28 cellular contexts compared by ENCODE assay signal in the genomic region with DNA sequence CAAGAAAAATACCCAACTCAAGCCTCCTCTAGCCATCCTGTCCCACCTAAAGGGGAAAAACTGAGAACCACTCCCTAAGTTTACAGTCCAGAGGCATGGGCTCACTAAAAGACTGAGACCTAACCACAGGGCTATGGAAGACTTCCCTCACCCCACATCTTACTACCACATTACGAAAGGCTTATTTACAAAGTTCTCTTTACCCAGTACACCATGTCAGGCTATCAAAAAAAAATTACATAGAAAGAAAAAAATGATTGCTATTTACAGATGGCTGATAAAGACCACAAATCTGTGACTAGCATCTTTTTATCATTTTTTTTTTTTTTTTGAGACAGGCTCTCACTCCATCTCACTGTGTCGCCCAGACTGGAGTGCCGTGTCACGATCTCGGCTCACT.
DNase-seq lines count a peak whose midpoint lies in the region; ATAC-seq, FAIRE-seq and TF ChIP-seq lines count a peak whose summit lies in the region.
"Had no signal": no experiment of that assay in that cellular context is flagged by ENCODE, and none has a peak within 500 bp of the region (broad histone marks: within the 10 kb centered on the region; RNA-seq: fewer than 3 reads in every experiment).

No MANE protein-coding gene starts in this region.

- no peak overlapping the region for H3K4ac ChIP-seq in IMR-90 (ENCODE audit: low read depth, low read length)

- no peak overlapping the region for H3K27ac Mint-ChIP-seq in astrocyte (ENCODE audit: unreplicated experiment)
- H3K27ac Mint-ChIP-seq: CD8-positive, alpha-beta memory T cell had no signal

- H2BK15ac ChIP-seq in IMR-90 (ENCODE audit: low read depth, low read length), result no peak overlapping the region

- intact Hi-C loops in IMR-90 (cut with micrococcal nuclease), result loop anchor here (5.0 kb wide), 1 partner anchor 34 kb away; no protein-coding TSS in a partner anchor

- WGBS in IMR-90 (ENCODE audit: extremely low coverage in 2 of 2, insufficient read length in 1 of 2), 2 experiments, result 82% methylated on average over 2 of the region's 5 CpGs; no CpG with 5 or more reads in 1 of the 2 experiments

- H3K9me3 ChIP-seq in IMR-90 (ENCODE audit: control insufficient read depth, insufficient read depth, low read length), result no peaks in the 10 kb centered on the region
- no peaks in the 10 kb centered on the region for H3K9me3 ChIP-seq in astrocyte (ENCODE audit: insufficient read depth, low read depth, low read length)

- no peak overlapping the region for H4K91ac ChIP-seq in IMR-90 (ENCODE audit: insufficient read depth, low read depth, low read length)

- H2BK5ac ChIP-seq in IMR-90 (ENCODE audit: low read depth, low read length, poor library complexity, severe bottlenecking), result no peak overlapping the region

- no peak for FAIRE-seq in astrocyte (lab: Jason Lieb, UNC)

- TF ChIP-seq RAD21 in IMR-90 (IDR thresholded peaks at IDR 0.05; ENCODE audit: low read length), result no peak

- no peaks in the 10 kb centered on the region for H3K4me1 Mint-ChIP-seq in astrocyte (ENCODE audit: low read depth, unreplicated experiment)
- H3K4me1 Mint-ChIP-seq: CD8-positive, alpha-beta memory T cell had no signal

- H3K36me3 ChIP-seq in IMR-90 (ENCODE audit: control insufficient read depth, insufficient read depth, low read length), result no peaks in the 10 kb centered on the region
- H3K36me3 ChIP-seq in astrocyte (ENCODE audit: insufficient read depth, low read length), result no peaks in the 10 kb centered on the region

- in situ Hi-C loops in IMR-90 (cut with MboI; ENCODE audit: low sequenced_read_pairs), result no loop called here

- H2AFZ ChIP-seq in IMR-90 (replicated peaks; ENCODE audit: low read length, poor library complexity), result no peak overlapping the region
- H2AFZ ChIP-seq in astrocyte (ENCODE audit: low read depth, low read length), result no peak overlapping the region

- no peak for ATAC-seq in IMR-90 (ENCODE audit: low read depth)

- H3K9me1 ChIP-seq in IMR-90 (ENCODE audit: insufficient read depth, low read length), result no peaks in the 10 kb centered on the region

- H3K18ac ChIP-seq in IMR-90 (ENCODE audit: low read depth, low read length), result no peak overlapping the region

- H3K27me3 ChIP-seq in IMR-90 (ENCODE audit: control insufficient read depth, insufficient read depth, low read length), result no peaks in the 10 kb centered on the region; the same call in 1 of the 2 replicates
- no peaks in the 10 kb centered on the region for H3K27me3 ChIP-seq in astrocyte (ENCODE audit: insufficient read depth, low read length)

- no peaks in the 10 kb centered on the region for H4K20me1 ChIP-seq in IMR-90 (ENCODE audit: insufficient read depth, low read length)
- H4K20me1 ChIP-seq in astrocyte (ENCODE audit: insufficient read depth, low read length), result no peaks in the 10 kb centered on the region

- no peak overlapping the region for H2BK120ac ChIP-seq in IMR-90 (ENCODE audit: low read depth, low read length)

- no peak for TF ChIP-seq POLR2A in IMR-90 (IDR thresholded peaks at IDR 0.05; ENCODE audit: low read depth, low read length)

- no peaks in the 10 kb centered on the region for H3K9me3 Mint-ChIP-seq in astrocyte (ENCODE audit: unreplicated experiment)
- H3K9me3 Mint-ChIP-seq: CD8-positive, alpha-beta memory T cell had no signal

- H3K36me3 Mint-ChIP-seq in astrocyte (ENCODE audit: low read depth, unreplicated experiment), result no peaks in the 10 kb centered on the region
- H3K36me3 Mint-ChIP-seq: CD8-positive, alpha-beta memory T cell had no signal

- H3K79me2 ChIP-seq in astrocyte (ENCODE audit: insufficient read depth, low read length), result no peaks in the 10 kb centered on the region

- TF ChIP-seq CTCF in AG10803 (conservative IDR thresholded peaks at IDR 0.05; ENCODE audit: low read length) (no peak), IMR-90 (conservative IDR thresholded peaks at IDR 0.05; ENCODE audit: low read depth, low read length) (no peak), astrocyte (IDR thresholded peaks at IDR 0.05; ENCODE audit: insufficient read depth, low read depth, low read length) (no peak)

- H3K27ac ChIP-seq in IMR-90 (ENCODE audit: insufficient read depth, low read length) (no peak overlapping the region), astrocyte (ENCODE audit: low read depth, low read length) (no peak overlapping the region)
- H3K27ac ChIP-seq: 22Rv1, C4-2B, HL-60, RWPE1, SK-N-MC had no signal

- H3K56ac ChIP-seq in IMR-90 (ENCODE audit: extremely low read depth, insufficient read depth, low read length), result no peak overlapping the region

- CTCF ChIA-PET in IMR-90 (lab: Yijun Ruan, JAX), result no interaction called here

- no peak overlapping the region for H2BK20ac ChIP-seq in IMR-90 (ENCODE audit: low read depth, low read length)

- H3K4me1 ChIP-seq in IMR-90 (ENCODE audit: control insufficient read depth, insufficient read depth, low read length), result no peaks in the 10 kb centered on the region
- no peaks in the 10 kb centered on the region for H3K4me1 ChIP-seq in astrocyte (ENCODE audit: insufficient read depth, low read length)

- no peak overlapping the region for H3K9ac ChIP-seq in IMR-90 (ENCODE audit: low read depth, low read length)
- H3K9ac ChIP-seq in astrocyte (ENCODE audit: low read length), result no peak overlapping the region

- H3K79me1 ChIP-seq in IMR-90 (ENCODE audit: low read depth in 1 of 2, low read length in 2 of 2), result no peaks in the 10 kb centered on the region

- no peaks in the 10 kb centered on the region for H3K27me3 Mint-ChIP-seq in astrocyte (ENCODE audit: low read depth, unreplicated experiment)

- no peak overlapping the region; the same call in 1 of the 2 replicates for H3K14ac ChIP-seq in IMR-90 (replicated peaks; ENCODE audit: low read depth, low read length)

- no peak overlapping the region for H3K4me3 Mint-ChIP-seq in astrocyte (ENCODE audit: unreplicated experiment)
- H3K4me3 Mint-ChIP-seq: CD8-positive, alpha-beta memory T cell had no signal

- H3K4me2 ChIP-seq in IMR-90 (ENCODE audit: low read depth, low read length) (no peak overlapping the region), astrocyte (ENCODE audit: low read length) (no peak overlapping the region)

- dilution Hi-C loops in IMR-90 (cut with HindIII; ENCODE audit: low sequenced_read_pairs, unreplicated experiment), result no loop called here

- no peak overlapping the region for H4K8ac ChIP-seq in IMR-90 (ENCODE audit: low read depth in 2 of 2, low read length in 2 of 2)

- no peak overlapping the region for H3K4me3 ChIP-seq in AG10803 (ENCODE audit: low read length)
- H3K4me3 ChIP-seq in IMR-90 (ENCODE audit: insufficient read depth, low read depth, low read length), result no peak overlapping the region
- no peak overlapping the region for H3K4me3 ChIP-seq in astrocyte (ENCODE audit: insufficient read depth, low read depth, low read length)
- H3K4me3 ChIP-seq: SK-N-MC had no signal

- peak; percentile 8 for DNase-seq in AG10803 (ENCODE audit: low read depth)
- peak; percentile 6 for DNase-seq in IMR-90
- peak; percentile 16 for DNase-seq in astrocyte (ENCODE audit: low read depth)
- peak; percentile 5 for DNase-seq in myocyte (ENCODE audit: low read depth)
- DNase-seq in NOMO-1 treated with DMSO at 0.1 percent for 48 hours (lab: John Stamatoyannopoulos, UW; ENCODE audit: unreplicated experiment), result no peak
- DNase-seq in NCI-H82 (lab: John Stamatoyannopoulos, UW), result no peak
- DNase-seq in Ammon's horn (ENCODE audit: low spot score), result no peak
- DNase-seq in activated CD4-positive, alpha-beta T cell treated with anti-CD3 and anti-CD28 coated beads, Interleukin-2, amount 50 U/mL, for 1 hour, result no peak
- DNase-seq: ACHN; Calu3; CD8-positive, alpha-beta memory T cell; DMS153; GF-D8; H7; KG1; MV-4-11; NCI-H1105 treated with DMSO at 0.1 percent for 48 hours; NCI-H1694; NCI-H2081; NCI-H2171; NCI-H446; NCI-H69; SHP77 treated with DMSO at 0.1 percent for 48 hours had no signal

- no peak overlapping the region for H3K23ac ChIP-seq in IMR-90 (ENCODE audit: low read depth, low read length)

- BruUV-seq in IMR-90 (replicated peaks; lab: Mats Ljungman, UMichigan), result no TSS peak

- POLR2A ChIA-PET in IMR-90 (lab: Charles Lee; ENCODE audit: unreplicated experiment), result no interaction called here

- H2AK5ac ChIP-seq in IMR-90 (ENCODE audit: low read depth, low read length), result no peak overlapping the region

- H2AK9ac ChIP-seq in IMR-90 (replicated peaks; ENCODE audit: low read depth, low read length, poor library complexity), result no peak overlapping the region

- no peak overlapping the region for H4K5ac ChIP-seq in IMR-90 (ENCODE audit: low read depth, low read length)

TF ChIP-seq in IMR-90, 13 proteins besides CTCF, POLR2A, EP300 and RAD21:
- TF ChIP-seq RFX5 (IDR thresholded peaks at IDR 0.05; ENCODE audit: low read depth, low read length) (no peak), FOS (IDR thresholded peaks at IDR 0.05; ENCODE audit: low read depth, low read length) (no peak), CHD1 (IDR thresholded peaks at IDR 0.05; ENCODE audit: low read depth, low read length) (no peak), BHLHE40 (IDR thresholded peaks at IDR 0.05; ENCODE audit: low read depth, low read length) (no peak), CEBPB (IDR thresholded peaks at IDR 0.05; ENCODE audit: low read depth, low read length) (no peak), MXI1 (IDR thresholded peaks at IDR 0.05; ENCODE audit: borderline replicate concordance, low read depth, low read length) (no peak), MAFK (IDR thresholded peaks at IDR 0.05; ENCODE audit: low read depth, low read length) (no peak)
- TF ChIP-seq, protein P1, sequence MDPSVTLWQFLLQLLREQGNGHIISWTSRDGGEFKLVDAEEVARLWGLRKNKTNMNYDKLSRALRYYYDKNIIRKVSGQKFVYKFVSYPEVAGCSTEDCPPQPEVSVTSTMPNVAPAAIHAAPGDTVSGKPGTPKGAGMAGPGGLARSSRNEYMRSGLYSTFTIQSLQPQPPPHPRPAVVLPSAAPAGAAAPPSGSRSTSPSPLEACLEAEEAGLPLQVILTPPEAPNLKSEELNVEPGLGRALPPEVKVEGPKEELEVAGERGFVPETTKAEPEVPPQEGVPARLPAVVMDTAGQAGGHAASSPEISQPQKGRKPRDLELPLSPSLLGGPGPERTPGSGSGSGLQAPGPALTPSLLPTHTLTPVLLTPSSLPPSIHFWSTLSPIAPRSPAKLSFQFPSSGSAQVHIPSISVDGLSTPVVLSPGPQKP (IDR thresholded peaks at IDR 0.05; ENCODE audit: borderline replicate concordance, low read depth, low read length), result no peak
- TF ChIP-seq, protein P2, sequence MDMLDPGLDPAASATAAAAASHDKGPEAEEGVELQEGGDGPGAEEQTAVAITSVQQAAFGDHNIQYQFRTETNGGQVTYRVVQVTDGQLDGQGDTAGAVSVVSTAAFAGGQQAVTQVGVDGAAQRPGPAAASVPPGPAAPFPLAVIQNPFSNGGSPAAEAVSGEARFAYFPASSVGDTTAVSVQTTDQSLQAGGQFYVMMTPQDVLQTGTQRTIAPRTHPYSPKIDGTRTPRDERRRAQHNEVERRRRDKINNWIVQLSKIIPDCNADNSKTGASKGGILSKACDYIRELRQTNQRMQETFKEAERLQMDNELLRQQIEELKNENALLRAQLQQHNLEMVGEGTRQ (IDR thresholded peaks at IDR 0.05; ENCODE audit: low read depth, low read length), result no peak
TF ChIP-seq in IMR-90: peak in this region for 0.

Comparison
In these comparisons a context has a peak if more than half of its experiments do, and no peak if none do; other contexts are left out.
1. DNase-seq: peak in AG10803 (single experiment), IMR-90 (single experiment), astrocyte (single experiment) and myocyte (single experiment); none in NOMO-1 treated with DMSO at 0.1 percent for 48 hours (single experiment), NCI-H82 (single experiment), Ammon's horn (single experiment) and activated CD4-positive, alpha-beta T cell treated with anti-CD3 and anti-CD28 coated beads, Interleukin-2, amount 50 U/mL, for 1 hour (single experiment).